3 cellular contexts compared by ENCODE assay signal in genomic region chr15:53011779-53012178, GRCh38.
DNase-seq lines count a peak whose midpoint lies in the region; ATAC-seq and TF ChIP-seq lines count a peak whose summit lies in the region.
"Not testable (repeated sequence)": the region's sequence is repeated elsewhere in the genome, so short reads cannot be mapped to it uniquely, and the experiment has no call there.

No MANE protein-coding gene starts in this region.

- H3K4me1 ChIP-seq in GM23338 (ENCODE audit: insufficient read depth), result not testable (repeated sequence)
- peaks cover 4 to 14% (median 5%) of the 10 kb centered on the region in 4 donors for H3K4me1 ChIP-seq in liver (ENCODE audit: control insufficient read depth in 4 of 4, insufficient read depth in 4 of 4, low read length in 3 of 4)

- peak overlapping the region; percentile 44; the same call in 1 of the 2 replicates for H3K27ac Mint-ChIP-seq in GM23338

- not testable (repeated sequence) for DNase-seq in GM23338 (ENCODE audit: low spot score); left lobe of liver (ENCODE audit: low spot score)

- WGBS in liver, result 53% methylated on average over 2 of the region's 2 CpGs

- not testable (repeated sequence) for ATAC-seq in GM23338
- ATAC-seq in left lobe of liver, result peak; percentile 24

- H3K27ac ChIP-seq in GM23338 (ENCODE audit: low read depth); liver (ENCODE audit: low read depth in 1 of 2, low read length in 2 of 2): not testable (repeated sequence)

- H3K4me2 ChIP-seq in GM23338, result not testable (repeated sequence)

- not testable (repeated sequence) for H3K9me2 ChIP-seq in GM23338 (ENCODE audit: insufficient read depth)

- not testable (repeated sequence) for H3F3A ChIP-seq in GM23338 (replicated peaks; ENCODE audit: low read depth)

- peak in 1 of 2 donors; percentile 29 for TF ChIP-seq RAD21 in liver (IDR thresholded peaks at IDR 0.05)

- not testable (repeated sequence) for H3K9me3 Mint-ChIP-seq in GM23338

- H3K4me3 ChIP-seq in GM23338; liver (ENCODE audit: low read depth in 1 of 3, low read length in 3 of 3): not testable (repeated sequence)

- not testable (repeated sequence) for TF ChIP-seq CTCF in GM23338 (conservative IDR thresholded peaks at IDR 0.05; ENCODE audit: low read depth in 2 of 2); liver (IDR thresholded peaks at IDR 0.05; ENCODE audit: low read depth, low read length, missing input control)

- H3K4me1 Mint-ChIP-seq in GM23338, result not testable (repeated sequence)

- not testable (repeated sequence) for H3K27me3 ChIP-seq in GM23338 (ENCODE audit: insufficient read depth); liver (ENCODE audit: control insufficient read depth in 4 of 4, insufficient read depth in 4 of 4, low read length in 3 of 4)

- not testable (repeated sequence) for H3K4me3 Mint-ChIP-seq in GM23338

- not testable (repeated sequence) for H3K27me3 Mint-ChIP-seq in GM23338 (ENCODE audit: insufficient read depth, low read depth, poor library complexity)

- H3K9me3 ChIP-seq in liver (ENCODE audit: control insufficient read depth in 4 of 4, low read length in 3 of 4), result not testable (repeated sequence)

- H3K9ac ChIP-seq in liver (ENCODE audit: low read depth in 1 of 2, low read length in 2 of 2), result not testable (repeated sequence)

- H4K20me1 ChIP-seq in GM23338 (replicated peaks; ENCODE audit: insufficient read depth), result not testable (repeated sequence)

- not testable (repeated sequence) for H3K36me3 Mint-ChIP-seq in GM23338 (ENCODE audit: low read depth)

- H3K36me3 ChIP-seq in GM23338 (ENCODE audit: insufficient read depth); liver (ENCODE audit: control insufficient read depth in 4 of 4, insufficient read depth in 3 of 4, low read depth in 1 of 4, low read length in 3 of 4): not testable (repeated sequence)

- not testable (repeated sequence) for H3K79me2 ChIP-seq in GM23338 (replicated peaks; ENCODE audit: insufficient read depth)

- H2AFZ ChIP-seq in GM23338, result not testable (repeated sequence)

TF ChIP-seq in liver, 16 proteins besides CTCF, POLR2A, EP300 and RAD21:
- TF ChIP-seq RXRA (IDR thresholded peaks at IDR 0.05) (peak; percentile 25 to 46), HNF4A (conservative IDR thresholded peaks at IDR 0.05) (peak; percentile 58 to 65)
TF ChIP-seq in liver: peak in this region for 2; not testable (repeated sequence) for 14.
